Comparison of ENCODE assay signal across 17 cellular contexts in genomic region chr5:145833616-145834200, GRCh38. TPM values are rescaled to one million over a fixed set of nuclear protein-coding genes. Genes with fewer than 3 reads are reported as not detected.
A peak's percentile ranks its signal among the peaks of the same experiment; 100 is the strongest.
DNase-seq lines count a peak whose midpoint lies in the region; ATAC-seq and TF ChIP-seq lines count a peak whose summit lies in the region.
"Had no signal": no experiment of that assay in that cellular context is flagged by ENCODE, and none has a peak within 500 bp of the region (broad histone marks: within the 10 kb centered on the region; RNA-seq: fewer than 3 reads in every experiment).

No MANE protein-coding gene starts in this region.

- peak overlapping the region in 1 of 7 donors; percentile 20 for H3K27ac Mint-ChIP-seq in CD4-positive, alpha-beta memory T cell
- no peak overlapping the region for H3K27ac Mint-ChIP-seq in activated T-helper 17 cell treated with anti-CD3 and anti-CD28 coated beads, Interleukin-2, amount 50 U/mL, for 72 hours
- peak overlapping the region in 1 of 2 donors; percentile 19 for H3K27ac Mint-ChIP-seq in natural killer cell
- H3K27ac Mint-ChIP-seq: CD14-positive monocyte, endodermal cell had no signal

- CTCF ChIA-PET in A673 (lab: Charles Lee), result no interaction called here
- CTCF ChIA-PET in CD4-positive, alpha-beta memory T cell (lab: Charles Lee; ENCODE audit: partially characterized antibody), result interaction anchor here (1.8 to 2.9 kb wide), 2 partner anchors 7 to 10 kb away, joined by 7 to 15 read pairs; no protein-coding TSS in a partner anchor

- H3K9me3 Mint-ChIP-seq in CD4-positive, alpha-beta memory T cell, result no peaks in the 10 kb centered on the region
- no peaks in the 10 kb centered on the region for H3K9me3 Mint-ChIP-seq in activated T-helper 17 cell treated with anti-CD3 and anti-CD28 coated beads, Interleukin-2, amount 50 U/mL, for 72 hours
- H3K9me3 Mint-ChIP-seq in natural killer cell, result no peaks in the 10 kb centered on the region
- H3K9me3 Mint-ChIP-seq: CD14-positive monocyte, endodermal cell had no signal

- peaks cover 2 to 22% (median 18%) of the 10 kb centered on the region in 4 donors for H3K4me1 Mint-ChIP-seq in CD4-positive, alpha-beta memory T cell
- H3K4me1 Mint-ChIP-seq in activated T-helper 17 cell treated with anti-CD3 and anti-CD28 coated beads, Interleukin-2, amount 50 U/mL, for 72 hours, result peaks cover 11% of the 10 kb centered on the region
- peaks cover 18 to 26% of the 10 kb centered on the region in 2 donors for H3K4me1 Mint-ChIP-seq in natural killer cell

- H3K9me3 ChIP-seq in A673 (ENCODE audit: low read depth, low read length, poor library complexity, severe bottlenecking), result no peaks in the 10 kb centered on the region
- no peaks in the 10 kb centered on the region for H3K9me3 ChIP-seq in CD4-positive, alpha-beta memory T cell (ENCODE audit: control insufficient read depth in 1 of 2, low read length in 2 of 2)
- H3K9me3 ChIP-seq: psoas muscle had no signal

- BruUV-seq in A673 (replicated peaks; lab: Mats Ljungman, UMichigan), result no TSS peak

- no peaks in the 10 kb centered on the region for H3K36me3 Mint-ChIP-seq in CD4-positive, alpha-beta memory T cell
- no peaks in the 10 kb centered on the region for H3K36me3 Mint-ChIP-seq in activated T-helper 17 cell treated with anti-CD3 and anti-CD28 coated beads, Interleukin-2, amount 50 U/mL, for 72 hours (ENCODE audit: low read depth)
- no peaks in the 10 kb centered on the region for H3K36me3 Mint-ChIP-seq in natural killer cell
- H3K36me3 Mint-ChIP-seq: CD14-positive monocyte had no signal

- intact Hi-C loops in A673 (cut with micrococcal nuclease; ENCODE audit: unreplicated experiment) (loop anchor here (2.0 to 5.0 kb wide), 4 partner anchors 54 to 1626 kb away; no protein-coding TSS in a partner anchor), natural killer cell (cut with micrococcal nuclease) (no loop called here)
- intact Hi-C loops in CD4-positive, alpha-beta memory T cell (cut with micrococcal nuclease), result no loop called here

- no peak for ATAC-seq in activated T-helper 17 cell treated with anti-CD3 and anti-CD28 coated beads, Interleukin-2, amount 50 U/mL, for 72 hours (replicated peaks)
- no peak for ATAC-seq in natural killer cell
- ATAC-seq in foreskin keratinocyte, result no peak
- ATAC-seq in GM18511 (IDR thresholded peaks at IDR 0.05; ENCODE audit: unreplicated experiment), result no peak
- ATAC-seq: psoas muscle had no signal

- H3K4me3 Mint-ChIP-seq in CD4-positive, alpha-beta memory T cell, result peak overlapping the region in 7 of 8 donors; percentile 8 to 76 (median 58)
- peak overlapping the region; percentile 77 for H3K4me3 Mint-ChIP-seq in activated T-helper 17 cell treated with anti-CD3 and anti-CD28 coated beads, Interleukin-2, amount 50 U/mL, for 72 hours
- peak overlapping the region; percentile 67 for H3K4me3 Mint-ChIP-seq in natural killer cell

- H3K27ac ChIP-seq in A673 (ENCODE audit: low read depth, low read length, poor library complexity, severe bottlenecking), result peak overlapping the region; percentile 25
- H3K27ac ChIP-seq in CD4-positive, alpha-beta memory T cell (ENCODE audit: low read depth, low read length), result no peak overlapping the region
- no peak overlapping the region for H3K27ac ChIP-seq in foreskin keratinocyte
- H3K27ac ChIP-seq: psoas muscle had no signal

- no peaks in the 10 kb centered on the region for H3K36me3 ChIP-seq in A673 (ENCODE audit: insufficient read depth, low read length, poor library complexity, severe bottlenecking)
- no peaks in the 10 kb centered on the region for H3K36me3 ChIP-seq in CD4-positive, alpha-beta memory T cell (ENCODE audit: insufficient read depth, low read length)

- peaks cover 3 to 5% of the 10 kb centered on the region in 2 donors for H3K27me3 Mint-ChIP-seq in CD4-positive, alpha-beta memory T cell
- H3K27me3 Mint-ChIP-seq in activated T-helper 17 cell treated with anti-CD3 and anti-CD28 coated beads, Interleukin-2, amount 50 U/mL, for 72 hours, result peaks cover 8% of the 10 kb centered on the region
- H3K27me3 Mint-ChIP-seq in natural killer cell (ENCODE audit: low read depth in 2 of 2), result no peaks in the 10 kb centered on the region

- POLR2A ChIA-PET in A673 (lab: Charles Lee; ENCODE audit: low non-redundant PET), result no interaction called here
- POLR2A ChIA-PET in CD4-positive, alpha-beta memory T cell (lab: Charles Lee; ENCODE audit: partially characterized antibody), result no interaction called here

- peak overlapping the region; percentile 66 for H3K4me3 ChIP-seq in A673 (ENCODE audit: low read depth, low read length, poor library complexity, severe bottlenecking)
- no peak overlapping the region for H3K4me3 ChIP-seq in CD4-positive, alpha-beta memory T cell (ENCODE audit: low read length in 2 of 2)

- H3K27me3 ChIP-seq in A673 (replicated peaks; ENCODE audit: insufficient read depth, low read depth, low read length, poor library complexity), result no peaks in the 10 kb centered on the region
- no peaks in the 10 kb centered on the region for H3K27me3 ChIP-seq in CD4-positive, alpha-beta memory T cell (ENCODE audit: insufficient read depth, low read length)
- H3K27me3 ChIP-seq in foreskin keratinocyte, result no peaks in the 10 kb centered on the region

- H3K4me1 ChIP-seq in A673 (ENCODE audit: insufficient read depth, low read length, poor library complexity, severe bottlenecking) (peaks cover 40% of the 10 kb centered on the region), foreskin keratinocyte (peaks cover 4% of the 10 kb centered on the region)
- H3K4me1 ChIP-seq in CD4-positive, alpha-beta memory T cell (ENCODE audit: insufficient read depth, low read length), result peaks cover 8% of the 10 kb centered on the region
- H3K4me1 ChIP-seq: psoas muscle had no signal

- TF ChIP-seq CTCF in A673 (conservative IDR thresholded peaks at IDR 0.05; ENCODE audit: low read depth, low read length) (no peak), natural killer cell (IDR thresholded peaks at IDR 0.05) (no peak), foreskin keratinocyte (conservative IDR thresholded peaks at IDR 0.05) (no peak)

- DNase-seq in A673 (ENCODE audit: low spot score) (no peak), natural killer cell (no peak), foreskin keratinocyte (no peak), putamen (ENCODE audit: low spot score) (no peak)
- DNase-seq in CD4-positive, alpha-beta memory T cell, result no peak
- no peak for DNase-seq in stimulated activated CD4-positive, alpha-beta T cell treated with anti-CD3 and anti-CD28 coated beads, Interleukin-4, amount 100 ng/mL, for 24 hours
- DNase-seq: activated CD4-positive, alpha-beta T cell treated with anti-CD3 and anti-CD28 coated beads for 1 hour; endodermal cell; KG1; psoas muscle; stimulated activated CD4-positive, alpha-beta T cell treated with anti-CD3 and anti-CD28 coated beads, Interleukin-1b, Interleukin-23, amount 100 ng/mL, for 48 hours; stimulated activated CD8-positive, alpha-beta memory T cell treated with anti-CD3 and anti-CD28 coated beads, Interleukin-4, amount 100 ng/mL, for 48 hours had no signal

RNA-seq across cellular contexts. Expression of gene PRELID2, which starts 1.4 kb away (rescaled TPM):
- total RNA-seq in A673 (2021) (50.2 and 55.8 TPM in 2 replicates), natural killer cell (1 to 10 TPM; 1.5 to 3.1 (median 1.7) TPM), foreskin keratinocyte (9.2 and 11.2 TPM in 2 replicates)
- 1 to 10 TPM; 2.1 to 3.1 TPM for total RNA-seq in CD4-positive, alpha-beta memory T cell
- polyA plus RNA-seq in CD4-positive, alpha-beta memory T cell, result 1 to 10 TPM; 1.7 to 2.2 TPM
- total RNA-seq in activated T-helper 17 cell treated with anti-CD3 and anti-CD28 coated beads, Interleukin-2, amount 50 U/mL, for 72 hours, result 10 to 100 TPM in 1 of 2 donors, 1 to 10 TPM in 1; 7.7 to 29.1 TPM
- 5.3 and 6.8 TPM in 2 replicates for polyA plus RNA-seq in foreskin keratinocyte

RNA-seq across cellular contexts. Expression of gene GRXCR2, which starts 39.1 kb away (rescaled TPM):
- not detected in 2 replicates for total RNA-seq in A673 (2021)
- not detected for total RNA-seq in CD4-positive, alpha-beta memory T cell
- polyA plus RNA-seq in CD4-positive, alpha-beta memory T cell, result not detected
- not detected for total RNA-seq in activated T-helper 17 cell treated with anti-CD3 and anti-CD28 coated beads, Interleukin-2, amount 50 U/mL, for 72 hours
- not detected for total RNA-seq in natural killer cell
- not detected in 2 replicates for total RNA-seq in foreskin keratinocyte
- polyA plus RNA-seq in foreskin keratinocyte, result not detected in 2 replicates
- total RNA-seq: endodermal cell, frontal cortex, psoas muscle, urinary bladder had no signal
- polyA plus RNA-seq: CD14-positive monocyte, psoas muscle, urinary bladder had no signal
